In the genomic region with DNA sequence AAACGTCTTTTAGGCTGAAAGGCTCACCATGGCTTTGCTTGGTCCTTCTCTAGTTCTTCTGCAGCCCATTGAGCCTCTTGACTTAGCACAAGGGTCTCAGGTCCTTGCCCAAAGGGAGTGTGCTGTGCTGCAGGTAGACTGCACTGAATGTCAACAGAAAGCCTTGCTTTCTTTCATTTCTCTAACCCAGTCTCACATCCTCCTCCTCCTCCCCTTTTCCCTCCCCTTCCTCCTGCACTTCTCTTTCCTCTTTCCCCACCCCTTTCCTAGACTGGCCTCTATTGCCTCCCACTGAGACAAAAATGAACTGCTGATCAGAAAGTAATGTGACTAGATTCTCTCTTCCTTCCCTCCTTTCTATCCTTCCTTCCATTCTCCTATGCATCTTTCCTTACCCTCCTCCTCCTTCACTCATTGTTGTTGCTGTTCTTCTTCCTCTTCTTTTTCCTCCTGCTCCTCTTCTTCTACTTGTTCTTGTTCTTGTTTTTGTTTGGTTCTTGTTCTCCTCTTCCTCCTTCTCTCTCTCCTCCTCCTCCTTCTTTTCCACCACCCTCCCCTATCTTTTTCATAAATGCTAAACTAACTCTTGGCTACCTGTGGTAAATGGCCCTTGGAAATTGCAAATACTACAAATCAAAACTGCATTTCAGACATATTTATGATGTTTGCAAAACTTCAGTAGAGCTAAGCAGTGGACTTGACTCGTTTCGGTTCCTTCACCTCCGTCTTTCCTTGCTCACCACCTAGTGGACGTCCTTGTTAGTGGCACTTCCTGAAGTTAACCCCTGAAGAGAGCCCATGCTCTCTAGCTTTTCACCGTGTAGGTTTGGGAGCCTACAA, we compare ENCODE assay signal across 8 cellular contexts. TPM values are rescaled to one million over a fixed set of nuclear protein-coding genes. Genes with fewer than 3 reads are reported as not detected.
DNase-seq lines count a peak whose midpoint lies in the region; ATAC-seq and TF ChIP-seq lines count a peak whose summit lies in the region.

SELL (minus strand) TSS at position 152 of the 840 bp plus-strand sequence; CDS start at position 30, 122 bp downstream.

- TF ChIP-seq CTCF in endodermal cell (conservative IDR thresholded peaks at IDR 0.05) = peak; percentile 89
- peak; percentile 57 for TF ChIP-seq CTCF in mesothelial cell of epicardium (IDR thresholded peaks at IDR 0.05; ENCODE audit: unreplicated experiment)

- H3K27ac ChIP-seq in endodermal cell (ENCODE audit: low read depth, low read length) = no peak within 1 kb of the TSS

- ATAC-seq in GM19328 (IDR thresholded peaks at IDR 0.05; ENCODE audit: unreplicated experiment) (peak; percentile 65), HG03457 (IDR thresholded peaks at IDR 0.05; ENCODE audit: unreplicated experiment) (peak; percentile 73)

- no peaks in the 10 kb centered on the region for H3K36me3 ChIP-seq in endodermal cell (ENCODE audit: control insufficient read depth, insufficient read depth, low read length)

- H3K4me3 Mint-ChIP-seq in endodermal cell (no peak within 1 kb of the TSS), mesothelial cell of epicardium (peak within 1 kb of the TSS; percentile 42)

- H3K27me3 Mint-ChIP-seq in endodermal cell (ENCODE audit: insufficient read depth) = peaks cover 2% of the 10 kb centered on the region
- no peaks in the 10 kb centered on the region for H3K27me3 Mint-ChIP-seq in mesothelial cell of epicardium (ENCODE audit: low read depth)

- H3K4me1 ChIP-seq in endodermal cell (ENCODE audit: control insufficient read depth, insufficient read depth, low read length) = no peaks in the 10 kb centered on the region

- no peak within 1 kb of the TSS for H3K27ac Mint-ChIP-seq in endodermal cell
- H3K27ac Mint-ChIP-seq in mesothelial cell of epicardium = no peak within 1 kb of the TSS

- H3K36me3 Mint-ChIP-seq in endodermal cell (ENCODE audit: low read depth) (no peaks in the 10 kb centered on the region), mesothelial cell of epicardium (peaks cover 11% of the 10 kb centered on the region)

- H3K9me3 Mint-ChIP-seq in endodermal cell = peaks cover 17% of the 10 kb centered on the region
- peaks cover 32% of the 10 kb centered on the region for H3K9me3 Mint-ChIP-seq in mesothelial cell of epicardium

- peak; percentile 56 for DNase-seq in COLO668 (lab: John Stamatoyannopoulos, UW; ENCODE audit: unreplicated experiment)
- DNase-seq in NCI-H748 treated with DMSO at 0.1 percent for 48 hours (lab: John Stamatoyannopoulos, UW) = peak; percentile 0
- peak; percentile 64 to 78 for DNase-seq in activated CD4-positive, alpha-beta T cell treated with anti-CD3 and anti-CD28 coated beads, Interleukin-2, amount 50 U/mL, for 48 hours
- peak; percentile 89 for DNase-seq in endodermal cell
- DNase-seq in mesothelial cell of epicardium (ENCODE audit: low spot score in 2 of 2, unreplicated experiment in 2 of 2) = peak in 1 of 2 experiments; percentile 39
- peak; percentile 34 to 60 for DNase-seq in stimulated activated CD8-positive, alpha-beta memory T cell treated with anti-CD3 and anti-CD28 coated beads, Interleukin-7, amount 100 ng/mL, for 1 hour (ENCODE audit: low read depth in 2 of 2)

- H3K9me3 ChIP-seq in endodermal cell (ENCODE audit: control insufficient read depth, low read length) = no peaks in the 10 kb centered on the region

- 23 to 32% methylated on average over 5 to 6 of the region's 6 CpGs for whole genome bisulfite sequencing in endodermal cell (ENCODE audit: insufficient coverage in 1 of 2, insufficient read length in 1 of 2), 2 experiments

- peaks cover 17% of the 10 kb centered on the region for H3K27me3 ChIP-seq in endodermal cell (ENCODE audit: control insufficient read depth, insufficient read depth, low read length, poor library complexity, severe bottlenecking)

- H3K4me3 ChIP-seq in endodermal cell (ENCODE audit: low read length) = no peak within 1 kb of the TSS

- no peak within 1 kb of the TSS for H3K9ac ChIP-seq in endodermal cell (ENCODE audit: extremely low read depth, low read length, poor library complexity, severe bottlenecking)

- H3K4me1 Mint-ChIP-seq in endodermal cell (peaks cover 2% of the 10 kb centered on the region), mesothelial cell of epicardium (peaks cover 8% of the 10 kb centered on the region)

RNA-seq across cellular contexts. Expression of gene SELL, which starts in this region (rescaled TPM):
- total RNA-seq in endodermal cell = under 1 TPM in 1 of 2 donors, not detected in 1; 0.95 TPM
- not detected for polyA plus RNA-seq in endodermal cell (2013, experiment 1 of 2)
- polyA plus RNA-seq in endodermal cell (2013, experiment 2 of 2) = not detected
- total RNA-seq in mesothelial cell of epicardium = 1.4 to 2.5 TPM (median 2.4 TPM) in 3 replicates

Comparison
In these comparisons a context has a peak if more than half of its experiments do, and no peak if none do; other contexts are left out.
1. Peak in DNase-seq in endodermal cell; RNA of the gene not detected or under 1 TPM.